In the genomic region with DNA sequence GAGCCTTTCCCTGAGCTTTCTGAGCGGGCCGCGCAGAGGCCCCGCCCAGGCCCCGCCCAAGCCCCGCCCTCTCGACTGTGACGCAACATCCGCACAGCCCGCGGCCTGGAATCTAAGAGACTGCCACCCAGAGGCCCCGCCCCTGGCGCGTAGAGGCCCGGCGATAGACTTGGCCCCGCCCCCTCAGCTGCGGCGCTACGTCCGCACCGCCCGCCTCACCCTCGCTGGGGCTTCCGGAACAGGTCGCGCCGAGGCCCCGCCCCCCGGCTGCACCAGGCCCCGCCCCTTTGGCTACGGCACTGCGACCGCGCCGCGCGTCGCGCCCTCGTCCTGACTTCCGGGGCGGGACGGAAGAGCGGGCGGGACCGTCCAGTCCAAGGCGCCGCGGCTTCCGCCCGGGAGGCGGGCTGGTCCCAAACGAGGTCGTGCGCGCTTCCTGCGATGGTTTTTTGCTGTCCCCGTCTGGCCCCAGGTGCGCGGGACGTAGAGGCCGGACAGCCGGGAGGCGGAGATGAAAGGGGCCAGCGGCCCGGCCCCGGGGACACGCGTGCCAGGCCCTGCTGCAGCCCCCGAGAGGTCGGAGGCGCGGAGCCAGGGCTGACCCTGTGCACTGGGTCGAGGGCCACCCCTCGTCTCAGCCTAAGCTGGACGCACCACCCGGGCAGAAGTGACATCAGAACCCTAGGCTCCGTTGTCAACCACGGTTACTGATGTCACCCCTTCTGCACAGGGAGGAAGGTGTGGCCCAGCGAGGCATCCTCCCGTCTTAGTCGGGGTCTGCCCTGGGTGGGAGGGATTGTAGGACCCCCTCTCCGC, we compare ENCODE assay signal across 8 cellular contexts. TPM values are rescaled to one million over a fixed set of nuclear protein-coding genes. Genes with fewer than 3 reads are reported as not detected.
A peak's percentile ranks its signal among the peaks of the same experiment; 100 is the strongest.
DNase-seq lines count a peak whose midpoint lies in the region; ATAC-seq, FAIRE-seq and TF ChIP-seq lines count a peak whose summit lies in the region.

No MANE protein-coding gene starts in this region.

- in situ Hi-C loops in astrocyte of the cerebellum (cut with HindIII; ENCODE audit: low sequenced_read_pairs): no loop called here

- ATAC-seq in HG02885 (IDR thresholded peaks at IDR 0.05; ENCODE audit: poor library complexity, unreplicated experiment) (peak; percentile 89), aorta (ENCODE audit: low FRiP score) (peak; percentile 99)

- intact Hi-C loops in aorta (cut with DNase I): no loop called here

- no peaks in the 10 kb centered on the region for H3K4me1 ChIP-seq in aorta (ENCODE audit: control insufficient read depth in 1 of 2, insufficient read depth in 2 of 2, low read length in 2 of 2)

- peak; percentile 100 for DNase-seq in GM18507 (ENCODE audit: extremely low spot score, insufficient read length, low read depth)
- peak; percentile 66 to 85 for DNase-seq in NCI-H187 (lab: John Stamatoyannopoulos, UW)
- peak; percentile 99 for DNase-seq in T-helper 9 cell
- DNase-seq in astrocyte of the cerebellum (ENCODE audit: low read depth): peak; percentile 97
- DNase-seq in hepatic stellate cell (ENCODE audit: low spot score): peak; percentile 99
- DNase-seq in renal cortical epithelial cell (ENCODE audit: low read depth): peak; percentile 91
- DNase-seq in aorta: peak; percentile 100

- no peak for TF ChIP-seq CTCF in astrocyte of the cerebellum (IDR thresholded peaks at IDR 0.05; ENCODE audit: low read depth, low read length, missing control alignments)

- FAIRE-seq in GM18507 (lab: Jason Lieb, UNC): peak; percentile 98

- H3K27ac ChIP-seq in aorta (ENCODE audit: low read depth in 1 of 2, low read length in 2 of 2): peak overlapping the region; percentile 23 to 89

- no peaks in the 10 kb centered on the region for H3K9me3 ChIP-seq in aorta (ENCODE audit: control insufficient read depth, low read length)

- WGBS in aorta, 2 donors: 0 to 1% methylated on average over 69 to 84 of the region's 84 CpGs

- H3K4me3 ChIP-seq in astrocyte of the cerebellum (ENCODE audit: low read depth, low read length) (peak overlapping the region; percentile 81), aorta (ENCODE audit: low read length in 2 of 2) (peak overlapping the region; percentile 48 to 61)

- H3K27me3 ChIP-seq in aorta (ENCODE audit: control insufficient read depth in 1 of 2, insufficient read depth in 2 of 2, low read length in 1 of 2): no peaks in the 10 kb centered on the region

- no peaks in the 10 kb centered on the region for H3K36me3 ChIP-seq in aorta (ENCODE audit: control insufficient read depth in 1 of 2, insufficient read depth in 2 of 2, low read length in 1 of 2)

RNA-seq across cellular contexts. Expression of a gene that starts 59.0 kb away (rescaled TPM):
- 14.5 and 16.7 TPM in 2 replicates for total RNA-seq in renal cortical epithelial cell
- not detected for total RNA-seq in aorta
- polyA plus RNA-seq in aorta: not detected

Comparison
In these comparisons a context has a peak if more than half of its experiments do, and no peak if none do; other contexts are left out.
1. Peak in every context shown above with its lines: DNase-seq, ATAC-seq, H3K4me3 ChIP-seq and H3K27ac ChIP-seq.
2. RNA of a gene that starts 59.0 kb away (total RNA-seq): 14.5 to 16.7 TPM in renal cortical epithelial cell; not detected in aorta; every median in the first group is over 10 times any median in the second.